ENCODE assay signal across 2 cellular contexts in the genomic region with DNA sequence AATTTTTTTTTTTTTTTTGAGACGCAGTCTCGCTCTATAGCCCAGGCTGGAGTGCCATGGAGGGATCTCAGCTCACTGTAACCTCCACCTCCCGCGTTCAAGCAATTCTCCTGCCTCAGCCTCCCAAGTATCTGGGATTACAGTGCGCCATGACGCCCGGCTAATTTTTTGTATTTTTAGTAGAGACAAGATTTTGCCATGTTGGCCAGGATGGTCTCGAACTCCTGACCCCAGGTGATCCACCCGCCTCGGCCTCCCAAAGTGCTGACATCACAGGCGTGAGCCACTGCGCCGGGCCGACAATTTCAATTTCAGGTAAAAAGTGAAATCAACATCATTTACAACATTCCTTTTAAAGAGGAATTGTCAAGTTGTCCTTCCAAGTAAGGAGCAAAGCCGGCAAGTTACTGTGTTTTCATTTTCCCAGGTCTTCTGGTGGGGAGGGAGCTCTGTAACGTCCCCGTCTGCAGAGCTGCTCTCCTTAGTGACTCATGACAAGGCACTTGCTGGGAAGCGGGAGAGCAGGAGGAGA.
A peak's percentile ranks its signal among the peaks of the same experiment; 100 is the strongest.
TF ChIP-seq lines count a peak whose summit lies in the region.

No MANE protein-coding gene starts in this region.

TF ChIP-seq in A549, 52 proteins besides CTCF, POLR2A, EP300 and RAD21:
- no peak for TF ChIP-seq FOSL2 (IDR thresholded peaks at IDR 0.05)
- TF ChIP-seq FOSL2 (CRISPR knock-in tag; IDR thresholded peaks at IDR 0.05), result 0 out of 2 replicates have a peak, but pooled peaks have one; percentile 42
- peak; percentile 94 for TF ChIP-seq RFX5 (IDR thresholded peaks at IDR 0.05)
- TF ChIP-seq, protein P1, sequence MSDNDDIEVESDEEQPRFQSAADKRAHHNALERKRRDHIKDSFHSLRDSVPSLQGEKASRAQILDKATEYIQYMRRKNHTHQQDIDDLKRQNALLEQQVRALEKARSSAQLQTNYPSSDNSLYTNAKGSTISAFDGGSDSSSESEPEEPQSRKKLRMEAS (IDR thresholded peaks at IDR 0.05), result 0 out of 2 replicates have a peak, but pooled peaks have one; percentile 11
- no peak for TF ChIP-seq CHD4 (IDR thresholded peaks at IDR 0.05; ENCODE audit: borderline replicate concordance)
- TF ChIP-seq MAFK (IDR thresholded peaks at IDR 0.05; ENCODE audit: partially characterized antibody), result peak; percentile 3
TF ChIP-seq in A549: peak in this region for 4.

TF ChIP-seq in GM23338, 12 proteins besides CTCF, POLR2A, EP300 and RAD21 (continued from another document):
- no peak for TF ChIP-seq JUNB (IDR thresholded peaks at IDR 0.05; ENCODE audit: unreplicated experiment)
- no peak for TF ChIP-seq ZNF114 (CRISPR knock-in tag; IDR thresholded peaks at IDR 0.05)
- TF ChIP-seq, protein P2, sequence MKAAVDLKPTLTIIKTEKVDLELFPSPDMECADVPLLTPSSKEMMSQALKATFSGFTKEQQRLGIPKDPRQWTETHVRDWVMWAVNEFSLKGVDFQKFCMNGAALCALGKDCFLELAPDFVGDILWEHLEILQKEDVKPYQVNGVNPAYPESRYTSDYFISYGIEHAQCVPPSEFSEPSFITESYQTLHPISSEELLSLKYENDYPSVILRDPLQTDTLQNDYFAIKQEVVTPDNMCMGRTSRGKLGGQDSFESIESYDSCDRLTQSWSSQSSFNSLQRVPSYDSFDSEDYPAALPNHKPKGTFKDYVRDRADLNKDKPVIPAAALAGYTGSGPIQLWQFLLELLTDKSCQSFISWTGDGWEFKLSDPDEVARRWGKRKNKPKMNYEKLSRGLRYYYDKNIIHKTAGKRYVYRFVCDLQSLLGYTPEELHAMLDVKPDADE (IDR thresholded peaks at IDR 0.05), result no peak
- TF ChIP-seq EZH2 (IDR thresholded peaks at IDR 0.05; ENCODE audit: low read depth, unreplicated experiment), result no peak
- no peak for TF ChIP-seq POLR2AphosphoS5 (IDR thresholded peaks at IDR 0.05; ENCODE audit: low read depth)
- no peak for TF ChIP-seq NANOG (IDR thresholded peaks at IDR 0.05; ENCODE audit: borderline replicate concordance)
- TF ChIP-seq, protein P3, sequence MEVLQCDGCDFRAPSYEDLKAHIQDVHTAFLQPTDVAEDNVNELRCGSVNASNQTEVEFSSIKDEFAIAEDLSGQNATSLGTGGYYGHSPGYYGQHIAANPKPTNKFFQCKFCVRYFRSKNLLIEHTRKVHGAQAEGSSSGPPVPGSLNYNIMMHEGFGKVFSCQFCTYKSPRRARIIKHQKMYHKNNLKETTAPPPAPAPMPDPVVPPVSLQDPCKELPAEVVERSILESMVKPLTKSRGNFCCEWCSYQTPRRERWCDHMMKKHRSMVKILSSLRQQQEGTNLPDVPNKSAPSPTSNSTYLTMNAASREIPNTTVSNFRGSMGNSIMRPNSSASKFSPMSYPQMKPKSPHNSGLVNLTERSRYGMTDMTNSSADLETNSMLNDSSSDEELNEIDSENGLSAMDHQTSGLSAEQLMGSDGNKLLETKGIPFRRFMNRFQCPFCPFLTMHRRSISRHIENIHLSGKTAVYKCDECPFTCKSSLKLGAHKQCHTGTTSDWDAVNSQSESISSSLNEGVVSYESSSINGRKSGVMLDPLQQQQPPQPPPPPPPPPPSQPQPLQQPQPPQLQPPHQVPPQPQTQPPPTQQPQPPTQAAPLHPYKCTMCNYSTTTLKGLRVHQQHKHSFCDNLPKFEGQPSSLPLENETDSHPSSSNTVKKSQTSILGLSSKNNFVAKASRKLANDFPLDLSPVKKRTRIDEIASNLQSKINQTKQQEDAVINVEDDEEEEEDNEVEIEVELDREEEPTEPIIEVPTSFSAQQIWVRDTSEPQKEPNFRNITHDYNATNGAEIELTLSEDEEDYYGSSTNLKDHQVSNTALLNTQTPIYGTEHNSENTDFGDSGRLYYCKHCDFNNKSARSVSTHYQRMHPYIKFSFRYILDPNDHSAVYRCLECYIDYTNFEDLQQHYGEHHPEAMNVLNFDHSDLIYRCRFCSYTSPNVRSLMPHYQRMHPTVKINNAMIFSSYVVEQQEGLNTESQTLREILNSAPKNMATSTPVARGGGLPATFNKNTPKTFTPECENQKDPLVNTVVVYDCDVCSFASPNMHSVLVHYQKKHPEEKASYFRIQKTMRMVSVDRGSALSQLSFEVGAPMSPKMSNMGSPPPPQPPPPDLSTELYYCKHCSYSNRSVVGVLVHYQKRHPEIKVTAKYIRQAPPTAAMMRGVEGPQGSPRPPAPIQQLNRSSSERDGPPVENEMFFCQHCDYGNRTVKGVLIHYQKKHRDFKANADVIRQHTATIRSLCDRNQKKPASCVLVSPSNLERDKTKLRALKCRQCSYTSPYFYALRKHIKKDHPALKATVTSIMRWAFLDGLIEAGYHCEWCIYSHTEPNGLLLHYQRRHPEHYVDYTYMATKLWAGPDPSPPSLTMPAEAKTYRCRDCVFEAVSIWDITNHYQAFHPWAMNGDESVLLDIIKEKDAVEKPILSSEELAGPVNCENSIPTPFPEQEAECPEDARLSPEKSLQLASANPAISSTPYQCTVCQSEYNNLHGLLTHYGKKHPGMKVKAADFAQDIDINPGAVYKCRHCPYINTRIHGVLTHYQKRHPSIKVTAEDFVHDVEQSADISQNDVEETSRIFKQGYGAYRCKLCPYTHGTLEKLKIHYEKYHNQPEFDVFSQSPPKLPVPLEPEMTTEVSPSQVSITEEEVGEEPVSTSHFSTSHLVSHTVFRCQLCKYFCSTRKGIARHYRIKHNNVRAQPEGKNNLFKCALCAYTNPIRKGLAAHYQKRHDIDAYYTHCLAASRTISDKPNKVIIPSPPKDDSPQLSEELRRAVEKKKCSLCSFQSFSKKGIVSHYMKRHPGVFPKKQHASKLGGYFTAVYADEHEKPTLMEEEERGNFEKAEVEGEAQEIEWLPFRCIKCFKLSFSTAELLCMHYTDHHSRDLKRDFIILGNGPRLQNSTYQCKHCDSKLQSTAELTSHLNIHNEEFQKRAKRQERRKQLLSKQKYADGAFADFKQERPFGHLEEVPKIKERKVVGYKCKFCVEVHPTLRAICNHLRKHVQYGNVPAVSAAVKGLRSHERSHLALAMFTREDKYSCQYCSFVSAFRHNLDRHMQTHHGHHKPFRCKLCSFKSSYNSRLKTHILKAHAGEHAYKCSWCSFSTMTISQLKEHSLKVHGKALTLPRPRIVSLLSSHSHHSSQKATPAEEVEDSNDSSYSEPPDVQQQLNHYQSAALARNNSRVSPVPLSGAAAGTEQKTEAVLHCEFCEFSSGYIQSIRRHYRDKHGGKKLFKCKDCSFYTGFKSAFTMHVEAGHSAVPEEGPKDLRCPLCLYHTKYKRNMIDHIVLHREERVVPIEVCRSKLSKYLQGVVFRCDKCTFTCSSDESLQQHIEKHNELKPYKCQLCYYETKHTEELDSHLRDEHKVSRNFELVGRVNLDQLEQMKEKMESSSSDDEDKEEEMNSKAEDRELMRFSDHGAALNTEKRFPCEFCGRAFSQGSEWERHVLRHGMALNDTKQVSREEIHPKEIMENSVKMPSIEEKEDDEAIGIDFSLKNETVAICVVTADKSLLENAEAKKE (CRISPR knock-in tag; IDR thresholded peaks at IDR 0.05), result no peak
- TF ChIP-seq CREB1 (CRISPR knock-in tag; IDR thresholded peaks at IDR 0.05; ENCODE audit: low read depth), result no peak
- TF ChIP-seq EZH2phosphoT487 (IDR thresholded peaks at IDR 0.05; ENCODE audit: unreplicated experiment), result no peak
- TF ChIP-seq, protein P4, sequence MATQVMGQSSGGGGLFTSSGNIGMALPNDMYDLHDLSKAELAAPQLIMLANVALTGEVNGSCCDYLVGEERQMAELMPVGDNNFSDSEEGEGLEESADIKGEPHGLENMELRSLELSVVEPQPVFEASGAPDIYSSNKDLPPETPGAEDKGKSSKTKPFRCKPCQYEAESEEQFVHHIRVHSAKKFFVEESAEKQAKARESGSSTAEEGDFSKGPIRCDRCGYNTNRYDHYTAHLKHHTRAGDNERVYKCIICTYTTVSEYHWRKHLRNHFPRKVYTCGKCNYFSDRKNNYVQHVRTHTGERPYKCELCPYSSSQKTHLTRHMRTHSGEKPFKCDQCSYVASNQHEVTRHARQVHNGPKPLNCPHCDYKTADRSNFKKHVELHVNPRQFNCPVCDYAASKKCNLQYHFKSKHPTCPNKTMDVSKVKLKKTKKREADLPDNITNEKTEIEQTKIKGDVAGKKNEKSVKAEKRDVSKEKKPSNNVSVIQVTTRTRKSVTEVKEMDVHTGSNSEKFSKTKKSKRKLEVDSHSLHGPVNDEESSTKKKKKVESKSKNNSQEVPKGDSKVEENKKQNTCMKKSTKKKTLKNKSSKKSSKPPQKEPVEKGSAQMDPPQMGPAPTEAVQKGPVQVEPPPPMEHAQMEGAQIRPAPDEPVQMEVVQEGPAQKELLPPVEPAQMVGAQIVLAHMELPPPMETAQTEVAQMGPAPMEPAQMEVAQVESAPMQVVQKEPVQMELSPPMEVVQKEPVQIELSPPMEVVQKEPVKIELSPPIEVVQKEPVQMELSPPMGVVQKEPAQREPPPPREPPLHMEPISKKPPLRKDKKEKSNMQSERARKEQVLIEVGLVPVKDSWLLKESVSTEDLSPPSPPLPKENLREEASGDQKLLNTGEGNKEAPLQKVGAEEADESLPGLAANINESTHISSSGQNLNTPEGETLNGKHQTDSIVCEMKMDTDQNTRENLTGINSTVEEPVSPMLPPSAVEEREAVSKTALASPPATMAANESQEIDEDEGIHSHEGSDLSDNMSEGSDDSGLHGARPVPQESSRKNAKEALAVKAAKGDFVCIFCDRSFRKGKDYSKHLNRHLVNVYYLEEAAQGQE (IDR thresholded peaks at IDR 0.05; ENCODE audit: unreplicated experiment), result no peak
TF ChIP-seq in GM23338: peak in this region for 0.
